In genomic region chr3:141331370-141332318, GRCh38 we compare ENCODE assay signal across 8 cellular contexts. TPM values are rescaled to one million over a fixed set of nuclear protein-coding genes. Genes with fewer than 3 reads are reported as not detected.
DNase-seq lines count a peak whose midpoint lies in the region; ATAC-seq and TF ChIP-seq lines count a peak whose summit lies in the region.

No MANE protein-coding gene starts in this region.

- DNase-seq in AG09319 (ENCODE audit: extremely low read depth, low read depth), result peak; percentile 52
- DNase-seq in cardiac fibroblast (ENCODE audit: low read depth in 2 of 2), result peak; percentile 94 to 100
- no peak for DNase-seq in GDM1 (lab: John Stamatoyannopoulos, UW)
- DNase-seq in NCI-H526 treated with DMSO at 0.1 percent for 48 hours (lab: John Stamatoyannopoulos, UW), result no peak
- no peak for DNase-seq in OCI-M1 (lab: John Stamatoyannopoulos, UW)

- no peaks in the 10 kb centered on the region for H3K9me3 ChIP-seq in mesodermal cell (ENCODE audit: control insufficient read depth, low read length)

- no peak overlapping the region for H3K4me3 ChIP-seq in cardiac fibroblast (replicated peaks in 1 of 2; ENCODE audit: low read depth in 2 of 2, low read length in 2 of 2)
- H3K4me3 ChIP-seq in mesodermal cell (ENCODE audit: extremely low read depth, insufficient read depth, low read length, poor library complexity, severe bottlenecking), result no peak overlapping the region

- peaks cover 44% of the 10 kb centered on the region for H3K4me1 ChIP-seq in mesodermal cell (ENCODE audit: control insufficient read depth, insufficient read depth, low read length, poor library complexity, severe bottlenecking)

- peak; percentile 40 for ATAC-seq in HG03108 (IDR thresholded peaks at IDR 0.05; ENCODE audit: unreplicated experiment)
- no peak for ATAC-seq in GM18520 (IDR thresholded peaks at IDR 0.05; ENCODE audit: unreplicated experiment)

- 62% methylated on average over 7 to 9 of the region's 9 CpGs for WGBS in mesodermal cell (ENCODE audit: insufficient coverage in 2 of 2), 2 experiments

- no peaks in the 10 kb centered on the region for H3K36me3 ChIP-seq in mesodermal cell (ENCODE audit: control insufficient read depth, insufficient read depth, low read length)

- TF ChIP-seq CTCF in AG09319 (IDR thresholded peaks at IDR 0.05; ENCODE audit: low read depth, low read length) (no peak), cardiac fibroblast (IDR thresholded peaks at IDR 0.05; ENCODE audit: low read depth, low read length) (no peak)

- H3K27ac ChIP-seq in mesodermal cell (ENCODE audit: low read depth, low read length, severe bottlenecking), result peak overlapping the region; percentile 65

RNA-seq across cellular contexts. Expression of gene ZBTB38, which starts 36.7 kb away (rescaled TPM):
- polyA plus RNA-seq in mesodermal cell (2013, experiment 1 of 2), result 37.0 TPM
- 34.1 TPM for polyA plus RNA-seq in mesodermal cell (2013, experiment 2 of 2)

Comparison
In these comparisons a context has a peak if more than half of its experiments do, and no peak if none do; other contexts are left out.
1. DNase-seq: peak in AG09319 (single experiment) and cardiac fibroblast (2 of 2); none in GDM1 (single experiment), NCI-H526 treated with DMSO at 0.1 percent for 48 hours (single experiment) and OCI-M1 (single experiment).